11 cellular contexts compared by ENCODE assay signal in the genomic region with DNA sequence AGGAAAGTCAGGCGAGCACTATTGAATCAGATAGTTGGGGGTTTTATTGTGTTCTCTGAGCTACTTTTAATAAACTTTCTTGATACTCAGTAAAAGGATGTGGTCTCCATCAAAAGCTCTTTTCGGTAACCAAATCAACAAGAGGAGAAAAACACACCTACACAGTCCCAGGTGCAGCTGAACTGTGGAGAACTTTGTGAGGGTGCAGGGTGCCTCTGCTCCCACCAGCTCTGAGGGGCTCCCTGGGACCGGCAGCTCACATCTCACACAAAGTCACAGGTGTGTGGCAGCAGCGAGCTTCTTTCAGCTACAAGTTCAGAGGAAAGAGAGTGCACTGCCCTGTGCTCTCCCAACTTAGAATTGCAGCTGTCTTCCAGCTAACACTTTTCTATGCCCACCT.
DNase-seq lines count a peak whose midpoint lies in the region; ATAC-seq and TF ChIP-seq lines count a peak whose summit lies in the region.
"Had no signal": no experiment of that assay in that cellular context is flagged by ENCODE, and none has a peak within 500 bp of the region (broad histone marks: within the 10 kb centered on the region; RNA-seq: fewer than 3 reads in every experiment).

No MANE protein-coding gene starts in this region.

- ATAC-seq in GM18502 (IDR thresholded peaks at IDR 0.05; ENCODE audit: poor library complexity, unreplicated experiment) (peak; percentile 68), WTC11 (0 out of 2 replicates have a peak, but pooled peaks have one; percentile 51), GM19463 (IDR thresholded peaks at IDR 0.05; ENCODE audit: unreplicated experiment) (no peak)

- peaks cover 14% of the 10 kb centered on the region for H3K4me1 Mint-ChIP-seq in WTC11

- H3K9me3 Mint-ChIP-seq in WTC11: peaks cover 18% of the 10 kb centered on the region
- H3K9me3 Mint-ChIP-seq: immature natural killer cell had no signal

- no peak overlapping the region for H3K4me3 Mint-ChIP-seq in WTC11
- H3K4me3 Mint-ChIP-seq: immature natural killer cell had no signal

- H3K27ac Mint-ChIP-seq in WTC11: no peak overlapping the region
- H3K27ac Mint-ChIP-seq: progenitor cell of endocrine pancreas had no signal

- CTCF ChIA-PET in WTC11 (lab: Charles Lee): interaction anchor here (0.8 kb wide), 1 partner anchor 90 kb away, joined by 3 read pairs; no protein-coding TSS in a partner anchor

- no peak for TF ChIP-seq CTCF in WTC11 (IDR thresholded peaks at IDR 0.05)

- no peaks in the 10 kb centered on the region; the same call in 1 of the 2 replicates for H3K27me3 Mint-ChIP-seq in WTC11 (ENCODE audit: low read depth)

- H3K36me3 Mint-ChIP-seq in WTC11: no peaks in the 10 kb centered on the region
- H3K36me3 Mint-ChIP-seq: immature natural killer cell had no signal

- DNase-seq in WTC11 (ENCODE audit: low spot score) (no peak), GM19240 (ENCODE audit: insufficient read length, low spot score) (no peak), Ammon's horn (ENCODE audit: low spot score) (no peak), OCI-M2 (lab: John Stamatoyannopoulos, UW; ENCODE audit: unreplicated experiment) (no peak)
- peak; percentile 73 for DNase-seq in activated naive CD4-positive, alpha-beta T cell treated with anti-CD3 and anti-CD28 coated beads, Interleukin-2, amount 50 U/mL, for 16 hours
- peak; percentile 17 to 57 (median 37) for DNase-seq in stimulated activated CD4-positive, alpha-beta T cell treated with anti-CD3 and anti-CD28 coated beads, TNF-alpha, amount 100 ng/mL, for 24 hours (ENCODE audit: low read depth in 3 of 3)
- DNase-seq: NCI-H2107 had no signal

- POLR2A ChIA-PET in WTC11 (lab: Charles Lee): no interaction called here

TF ChIP-seq in WTC11, 78 proteins besides CTCF, POLR2A, EP300 and RAD21 (continues in another document):
- TF ChIP-seq ETV6 (CRISPR knock-in tag; IDR thresholded peaks at IDR 0.05) (no peak), CBFB (CRISPR knock-in tag; IDR thresholded peaks at IDR 0.05; ENCODE audit: low read depth) (no peak), ZNF121 (CRISPR knock-in tag; IDR thresholded peaks at IDR 0.05) (no peak), IRF2 (CRISPR knock-in tag; IDR thresholded peaks at IDR 0.05; ENCODE audit: borderline replicate concordance, low read depth) (no peak)
- TF ChIP-seq, protein P1, sequence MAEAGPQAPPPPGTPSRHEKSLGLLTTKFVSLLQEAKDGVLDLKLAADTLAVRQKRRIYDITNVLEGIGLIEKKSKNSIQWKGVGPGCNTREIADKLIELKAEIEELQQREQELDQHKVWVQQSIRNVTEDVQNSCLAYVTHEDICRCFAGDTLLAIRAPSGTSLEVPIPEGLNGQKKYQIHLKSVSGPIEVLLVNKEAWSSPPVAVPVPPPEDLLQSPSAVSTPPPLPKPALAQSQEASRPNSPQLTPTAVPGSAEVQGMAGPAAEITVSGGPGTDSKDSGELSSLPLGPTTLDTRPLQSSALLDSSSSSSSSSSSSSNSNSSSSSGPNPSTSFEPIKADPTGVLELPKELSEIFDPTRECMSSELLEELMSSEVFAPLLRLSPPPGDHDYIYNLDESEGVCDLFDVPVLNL (CRISPR knock-in tag; IDR thresholded peaks at IDR 0.05; ENCODE audit: borderline replicate concordance, low read depth): no peak
- TF ChIP-seq, protein P2, sequence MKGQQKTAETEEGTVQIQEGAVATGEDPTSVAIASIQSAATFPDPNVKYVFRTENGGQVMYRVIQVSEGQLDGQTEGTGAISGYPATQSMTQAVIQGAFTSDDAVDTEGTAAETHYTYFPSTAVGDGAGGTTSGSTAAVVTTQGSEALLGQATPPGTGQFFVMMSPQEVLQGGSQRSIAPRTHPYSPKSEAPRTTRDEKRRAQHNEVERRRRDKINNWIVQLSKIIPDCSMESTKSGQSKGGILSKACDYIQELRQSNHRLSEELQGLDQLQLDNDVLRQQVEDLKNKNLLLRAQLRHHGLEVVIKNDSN (CRISPR knock-in tag; IDR thresholded peaks at IDR 0.05): no peak
- TF ChIP-seq, protein P3, sequence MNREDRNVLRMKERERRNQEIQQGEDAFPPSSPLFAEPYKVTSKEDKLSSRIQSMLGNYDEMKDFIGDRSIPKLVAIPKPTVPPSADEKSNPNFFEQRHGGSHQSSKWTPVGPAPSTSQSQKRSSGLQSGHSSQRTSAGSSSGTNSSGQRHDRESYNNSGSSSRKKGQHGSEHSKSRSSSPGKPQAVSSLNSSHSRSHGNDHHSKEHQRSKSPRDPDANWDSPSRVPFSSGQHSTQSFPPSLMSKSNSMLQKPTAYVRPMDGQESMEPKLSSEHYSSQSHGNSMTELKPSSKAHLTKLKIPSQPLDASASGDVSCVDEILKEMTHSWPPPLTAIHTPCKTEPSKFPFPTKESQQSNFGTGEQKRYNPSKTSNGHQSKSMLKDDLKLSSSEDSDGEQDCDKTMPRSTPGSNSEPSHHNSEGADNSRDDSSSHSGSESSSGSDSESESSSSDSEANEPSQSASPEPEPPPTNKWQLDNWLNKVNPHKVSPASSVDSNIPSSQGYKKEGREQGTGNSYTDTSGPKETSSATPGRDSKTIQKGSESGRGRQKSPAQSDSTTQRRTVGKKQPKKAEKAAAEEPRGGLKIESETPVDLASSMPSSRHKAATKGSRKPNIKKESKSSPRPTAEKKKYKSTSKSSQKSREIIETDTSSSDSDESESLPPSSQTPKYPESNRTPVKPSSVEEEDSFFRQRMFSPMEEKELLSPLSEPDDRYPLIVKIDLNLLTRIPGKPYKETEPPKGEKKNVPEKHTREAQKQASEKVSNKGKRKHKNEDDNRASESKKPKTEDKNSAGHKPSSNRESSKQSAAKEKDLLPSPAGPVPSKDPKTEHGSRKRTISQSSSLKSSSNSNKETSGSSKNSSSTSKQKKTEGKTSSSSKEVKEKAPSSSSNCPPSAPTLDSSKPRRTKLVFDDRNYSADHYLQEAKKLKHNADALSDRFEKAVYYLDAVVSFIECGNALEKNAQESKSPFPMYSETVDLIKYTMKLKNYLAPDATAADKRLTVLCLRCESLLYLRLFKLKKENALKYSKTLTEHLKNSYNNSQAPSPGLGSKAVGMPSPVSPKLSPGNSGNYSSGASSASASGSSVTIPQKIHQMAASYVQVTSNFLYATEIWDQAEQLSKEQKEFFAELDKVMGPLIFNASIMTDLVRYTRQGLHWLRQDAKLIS (CRISPR knock-in tag; IDR thresholded peaks at IDR 0.05; ENCODE audit: borderline replicate concordance): no peak
- TF ChIP-seq, protein P4, sequence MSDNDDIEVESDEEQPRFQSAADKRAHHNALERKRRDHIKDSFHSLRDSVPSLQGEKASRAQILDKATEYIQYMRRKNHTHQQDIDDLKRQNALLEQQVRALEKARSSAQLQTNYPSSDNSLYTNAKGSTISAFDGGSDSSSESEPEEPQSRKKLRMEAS (CRISPR knock-in tag; IDR thresholded peaks at IDR 0.05): no peak
- TF ChIP-seq, protein P5, sequence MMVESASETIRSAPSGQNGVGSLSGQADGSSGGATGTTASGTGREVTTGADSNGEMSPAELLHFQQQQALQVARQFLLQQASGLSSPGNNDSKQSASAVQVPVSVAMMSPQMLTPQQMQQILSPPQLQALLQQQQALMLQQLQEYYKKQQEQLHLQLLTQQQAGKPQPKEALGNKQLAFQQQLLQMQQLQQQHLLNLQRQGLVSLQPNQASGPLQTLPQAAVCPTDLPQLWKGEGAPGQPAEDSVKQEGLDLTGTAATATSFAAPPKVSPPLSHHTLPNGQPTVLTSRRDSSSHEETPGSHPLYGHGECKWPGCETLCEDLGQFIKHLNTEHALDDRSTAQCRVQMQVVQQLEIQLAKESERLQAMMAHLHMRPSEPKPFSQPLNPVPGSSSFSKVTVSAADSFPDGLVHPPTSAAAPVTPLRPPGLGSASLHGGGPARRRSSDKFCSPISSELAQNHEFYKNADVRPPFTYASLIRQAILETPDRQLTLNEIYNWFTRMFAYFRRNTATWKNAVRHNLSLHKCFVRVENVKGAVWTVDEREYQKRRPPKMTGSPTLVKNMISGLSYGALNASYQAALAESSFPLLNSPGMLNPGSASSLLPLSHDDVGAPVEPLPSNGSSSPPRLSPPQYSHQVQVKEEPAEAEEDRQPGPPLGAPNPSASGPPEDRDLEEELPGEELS (CRISPR knock-in tag; IDR thresholded peaks at IDR 0.05): no peak
- TF ChIP-seq, protein P6, sequence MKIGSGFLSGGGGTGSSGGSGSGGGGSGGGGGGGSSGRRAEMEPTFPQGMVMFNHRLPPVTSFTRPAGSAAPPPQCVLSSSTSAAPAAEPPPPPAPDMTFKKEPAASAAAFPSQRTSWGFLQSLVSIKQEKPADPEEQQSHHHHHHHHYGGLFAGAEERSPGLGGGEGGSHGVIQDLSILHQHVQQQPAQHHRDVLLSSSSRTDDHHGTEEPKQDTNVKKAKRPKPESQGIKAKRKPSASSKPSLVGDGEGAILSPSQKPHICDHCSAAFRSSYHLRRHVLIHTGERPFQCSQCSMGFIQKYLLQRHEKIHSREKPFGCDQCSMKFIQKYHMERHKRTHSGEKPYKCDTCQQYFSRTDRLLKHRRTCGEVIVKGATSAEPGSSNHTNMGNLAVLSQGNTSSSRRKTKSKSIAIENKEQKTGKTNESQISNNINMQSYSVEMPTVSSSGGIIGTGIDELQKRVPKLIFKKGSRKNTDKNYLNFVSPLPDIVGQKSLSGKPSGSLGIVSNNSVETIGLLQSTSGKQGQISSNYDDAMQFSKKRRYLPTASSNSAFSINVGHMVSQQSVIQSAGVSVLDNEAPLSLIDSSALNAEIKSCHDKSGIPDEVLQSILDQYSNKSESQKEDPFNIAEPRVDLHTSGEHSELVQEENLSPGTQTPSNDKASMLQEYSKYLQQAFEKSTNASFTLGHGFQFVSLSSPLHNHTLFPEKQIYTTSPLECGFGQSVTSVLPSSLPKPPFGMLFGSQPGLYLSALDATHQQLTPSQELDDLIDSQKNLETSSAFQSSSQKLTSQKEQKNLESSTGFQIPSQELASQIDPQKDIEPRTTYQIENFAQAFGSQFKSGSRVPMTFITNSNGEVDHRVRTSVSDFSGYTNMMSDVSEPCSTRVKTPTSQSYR (CRISPR knock-in tag; IDR thresholded peaks at IDR 0.05): no peak
- TF ChIP-seq, protein P7, sequence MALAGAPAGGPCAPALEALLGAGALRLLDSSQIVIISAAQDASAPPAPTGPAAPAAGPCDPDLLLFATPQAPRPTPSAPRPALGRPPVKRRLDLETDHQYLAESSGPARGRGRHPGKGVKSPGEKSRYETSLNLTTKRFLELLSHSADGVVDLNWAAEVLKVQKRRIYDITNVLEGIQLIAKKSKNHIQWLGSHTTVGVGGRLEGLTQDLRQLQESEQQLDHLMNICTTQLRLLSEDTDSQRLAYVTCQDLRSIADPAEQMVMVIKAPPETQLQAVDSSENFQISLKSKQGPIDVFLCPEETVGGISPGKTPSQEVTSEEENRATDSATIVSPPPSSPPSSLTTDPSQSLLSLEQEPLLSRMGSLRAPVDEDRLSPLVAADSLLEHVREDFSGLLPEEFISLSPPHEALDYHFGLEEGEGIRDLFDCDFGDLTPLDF (CRISPR knock-in tag; IDR thresholded peaks at IDR 0.05): no peak

Comparison
In these comparisons a context has a peak if more than half of its experiments do, and no peak if none do; other contexts are left out.
1. DNase-seq: peak in activated naive CD4-positive, alpha-beta T cell treated with anti-CD3 and anti-CD28 coated beads, Interleukin-2, amount 50 U/mL, for 16 hours (single experiment) and stimulated activated CD4-positive, alpha-beta T cell treated with anti-CD3 and anti-CD28 coated beads, TNF-alpha, amount 100 ng/mL, for 24 hours (3 of 3); none in WTC11 (single experiment), GM19240 (single experiment), Ammon's horn (single experiment) and OCI-M2 (single experiment).